Comparison of ENCODE assay signal across 1 cellular context in genomic region chr4:288891-289290, GRCh38.
TF ChIP-seq lines count a peak whose summit lies in the region.

No MANE protein-coding gene starts in this region.

TF ChIP-seq in GM23338, 12 proteins besides CTCF, POLR2A, EP300 and RAD21 (continued from another document):
- no peak for TF ChIP-seq JUNB (IDR thresholded peaks at IDR 0.05; ENCODE audit: unreplicated experiment)
- TF ChIP-seq EZH2 (IDR thresholded peaks at IDR 0.05; ENCODE audit: low read depth, unreplicated experiment) = no peak
- no peak for TF ChIP-seq ETS1 (IDR thresholded peaks at IDR 0.05)
- TF ChIP-seq EZH2phosphoT487 (IDR thresholded peaks at IDR 0.05; ENCODE audit: unreplicated experiment) = no peak
- TF ChIP-seq STAT1 (IDR thresholded peaks at IDR 0.05; ENCODE audit: unreplicated experiment) = no peak
